ENCODE assay signal across 8 cellular contexts in the genomic region with DNA sequence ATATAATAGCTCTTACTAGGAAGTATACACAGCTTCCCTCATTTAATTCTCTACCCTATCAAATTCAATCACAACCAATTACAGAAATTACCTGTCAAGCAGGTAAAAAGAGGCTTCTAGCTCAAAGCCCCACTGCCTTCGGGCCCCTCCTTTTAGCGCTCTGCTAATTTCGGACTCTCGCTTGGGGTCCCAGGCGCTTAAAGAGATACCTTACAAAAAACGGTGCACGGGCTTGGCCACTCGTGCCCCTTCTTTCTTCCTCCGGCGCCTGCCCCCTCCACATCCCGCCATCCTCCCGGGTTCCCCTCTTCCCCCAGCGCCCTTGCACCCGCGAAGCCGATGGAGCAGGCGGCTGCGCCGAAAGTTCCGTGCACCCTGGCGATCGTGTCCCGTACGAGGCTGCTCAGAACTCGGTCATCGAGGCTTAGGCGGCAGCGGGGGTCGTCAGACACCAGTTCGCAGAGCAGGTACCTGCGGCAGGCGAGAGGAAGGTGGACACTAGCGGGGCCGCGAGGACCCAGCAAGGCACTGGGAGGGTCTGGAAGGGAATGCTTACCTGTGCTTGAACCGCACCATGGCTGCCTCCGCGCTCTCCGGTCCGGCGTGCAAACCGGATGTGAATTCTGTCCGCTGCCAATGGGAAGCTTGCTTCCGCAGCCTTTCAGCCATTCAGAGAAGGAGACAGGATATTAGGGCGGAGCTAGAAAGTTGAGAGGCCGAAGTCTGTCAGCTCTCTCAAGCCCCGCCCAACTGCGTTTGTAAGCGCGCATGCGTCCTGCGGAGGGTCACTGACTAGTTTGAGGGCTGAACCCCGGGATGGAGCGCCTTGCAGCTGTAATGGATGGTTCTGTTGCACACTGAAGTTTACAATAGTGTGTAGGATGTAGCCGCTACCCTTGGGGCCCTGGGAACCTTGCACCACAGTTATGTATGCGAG. TPM values are rescaled to one million over a fixed set of nuclear protein-coding genes. Genes with fewer than 3 reads are reported as not detected.
DNase-seq lines count a peak whose midpoint lies in the region; ATAC-seq and TF ChIP-seq lines count a peak whose summit lies in the region.

A gene with protein sequence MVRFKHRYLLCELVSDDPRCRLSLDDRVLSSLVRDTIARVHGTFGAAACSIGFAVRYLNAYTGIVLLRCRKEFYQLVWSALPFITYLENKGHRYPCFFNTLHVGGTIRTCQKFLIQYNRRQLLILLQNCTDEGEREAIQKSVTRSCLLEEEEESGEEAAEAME (minus strand): TSS at position 616 of the 937 bp plus-strand sequence. CDS start 40 bp downstream, at position 576.

- in situ Hi-C loops in ACHN (cut with HindIII; ENCODE audit: low pct_ligation_motif_present, low pct_unique_long_range_greater_than_20kb, low sequenced_read_pairs): no loop called here
- in situ Hi-C loops in mammary epithelial cell (cut with MboI; ENCODE audit: low sequenced_read_pairs in 2 of 2): loop anchor here (5.0 to 25.0 kb wide), 3 partner anchors 131 to 381 kb away; partner anchors contain the start of gene UNC119B (in 2 of the 2)

- ATAC-seq in GM18873 (IDR thresholded peaks at IDR 0.05; ENCODE audit: low FRiP score, unreplicated experiment): peak; percentile 95
- ATAC-seq in HG03139 (IDR thresholded peaks at IDR 0.05; ENCODE audit: unreplicated experiment): peak; percentile 82

- peak within 1 kb of the TSS; percentile 92 for H2AFZ ChIP-seq in mammary epithelial cell (ENCODE audit: low read depth, low read length)

- no peaks in the 10 kb centered on the region for H4K20me1 ChIP-seq in mammary epithelial cell (ENCODE audit: insufficient read depth, low read length)

- peaks cover 38% of the 10 kb centered on the region for H3K36me3 ChIP-seq in WERI-Rb-1
- peaks cover 27% of the 10 kb centered on the region for H3K36me3 ChIP-seq in mammary epithelial cell (ENCODE audit: insufficient read depth, low read length)
- peaks cover 40% of the 10 kb centered on the region for H3K36me3 ChIP-seq in iPS-20b (ENCODE audit: insufficient read depth, low read depth, low read length)

- TF ChIP-seq CTCF in WERI-Rb-1 (IDR thresholded peaks at IDR 0.05; ENCODE audit: low read depth, low read length) (no peak), mammary epithelial cell (conservative IDR thresholded peaks at IDR 0.05 in 1 of 2, IDR thresholded peaks at IDR 0.05 in 1 of 2; ENCODE audit: extremely low read depth in 1 of 2, insufficient read depth in 1 of 2, low read depth in 1 of 2, low read length in 2 of 2) (no peak)

- intact Hi-C loops in mammary epithelial cell (cut with micrococcal nuclease): loop anchor here (5.0 kb wide), 4 partner anchors 84 to 276 kb away; partner anchors contain the start of genes COX6A1, DYNLL1 and PLA2G1B

- CTCF ChIA-PET in mammary epithelial cell (lab: Charles Lee; ENCODE audit: low non-redundant PET): interaction anchor here (0.5 to 0.9 kb wide), 4 partner anchors 68 to 515 kb away, joined by 3 to 4 read pairs (median 4); no protein-coding TSS in a partner anchor

- DNase-seq in ACHN (peak; percentile 100), NCI-H2227 (lab: John Stamatoyannopoulos, UW; ENCODE audit: unreplicated experiment) (peak; percentile 99), WERI-Rb-1 (peak; percentile 97), mammary epithelial cell (peak; percentile 97)

- dilution Hi-C loops in mammary epithelial cell (cut with HindIII; ENCODE audit: low sequenced_read_pairs): loop anchor here (5.0 kb wide), 2 partner anchors 44 to 131 kb away; partner anchors contain the start of gene UNC119B

- H3K4me1 ChIP-seq in mammary epithelial cell (ENCODE audit: insufficient read depth, low read length) (peaks cover 16% of the 10 kb centered on the region), iPS-20b (ENCODE audit: insufficient read depth, low read length) (no peaks in the 10 kb centered on the region; the same call in 1 of the 2 replicates)

- WGBS in mammary epithelial cell (ENCODE audit: low coverage, missing lambda C conversion rate): under 1% methylated on average over 31 of the region's 56 CpGs

- H3K27me3 ChIP-seq in WERI-Rb-1 (ENCODE audit: insufficient read depth, low read depth, severe bottlenecking) (peaks cover 23% of the 10 kb centered on the region), mammary epithelial cell (ENCODE audit: insufficient read depth, low read length) (no peaks in the 10 kb centered on the region), iPS-20b (ENCODE audit: insufficient read depth, low read length) (peaks cover 27% of the 10 kb centered on the region)

- H3K4me3 ChIP-seq in WERI-Rb-1 (ENCODE audit: low read depth, low read length) (peak within 1 kb of the TSS; percentile 88), mammary epithelial cell (replicated peaks in 1 of 3; ENCODE audit: insufficient read depth in 1 of 3, low read depth in 2 of 3, low read length in 3 of 3) (peak within 1 kb of the TSS; percentile 49 to 87 (median 81)), iPS-20b (ENCODE audit: low read length) (peak within 1 kb of the TSS; percentile 96), skin epidermis (peak within 1 kb of the TSS; percentile 50 to 88 (median 83))

- H3K9me3 ChIP-seq in WERI-Rb-1 (ENCODE audit: severe bottlenecking) (no peaks in the 10 kb centered on the region), mammary epithelial cell (replicated peaks; ENCODE audit: insufficient read depth, low read length) (no peaks in the 10 kb centered on the region), iPS-20b (ENCODE audit: insufficient read depth, low read depth, low read length) (no peaks in the 10 kb centered on the region)

- H3K27ac ChIP-seq in WERI-Rb-1 (peak within 1 kb of the TSS; percentile 43), mammary epithelial cell (ENCODE audit: insufficient read depth, low read depth, low read length) (peak within 1 kb of the TSS; percentile 10), iPS-20b (ENCODE audit: low read length) (no peak within 1 kb of the TSS), skin epidermis (peak within 1 kb of the TSS in 20 of 21 experiments; percentile 32 to 87 (median 76))

- TSS peak; percentile 57 for BruUV-seq in mammary epithelial cell (replicated peaks; lab: Mats Ljungman, UMichigan)

- H3K9ac ChIP-seq in mammary epithelial cell (ENCODE audit: insufficient read depth, low read length) (peak within 1 kb of the TSS; percentile 46), iPS-20b (ENCODE audit: low read depth, low read length) (peak within 1 kb of the TSS; percentile 91)

- peaks cover 22% of the 10 kb centered on the region for H3K79me2 ChIP-seq in mammary epithelial cell (ENCODE audit: insufficient read depth, low read length)

- peak within 1 kb of the TSS; percentile 84 for H3K4me2 ChIP-seq in mammary epithelial cell (ENCODE audit: insufficient read depth, low read depth, low read length)

RNA-seq across cellular contexts. Expression of the gene that starts here (rescaled TPM):
- total RNA-seq in mammary epithelial cell: 10 to 100 TPM; 19.3 to 35.6 TPM
- polyA plus RNA-seq in mammary epithelial cell: 82.6 TPM
- 16.3 TPM for polyA minus RNA-seq in mammary epithelial cell
